In genomic region chr22:45211848-45212247, GRCh38 we compare ENCODE assay signal across 11 cellular contexts. TPM values are rescaled to one million over a fixed set of nuclear protein-coding genes. Genes with fewer than 3 reads are reported as not detected.
DNase-seq lines count a peak whose midpoint lies in the region; ATAC-seq and TF ChIP-seq lines count a peak whose summit lies in the region.
"Had no signal": no experiment of that assay in that cellular context is flagged by ENCODE, and none has a peak within 500 bp of the region (broad histone marks: within the 10 kb centered on the region; RNA-seq: fewer than 3 reads in every experiment).

No MANE protein-coding gene starts in this region.

- TF ChIP-seq CTCF in RWPE2 (IDR thresholded peaks at IDR 0.05; ENCODE audit: poor library complexity, severe bottlenecking): no peak
- TF ChIP-seq CTCF in esophagus squamous epithelium (IDR thresholded peaks at IDR 0.05): no peak
- TF ChIP-seq CTCF in osteocyte (IDR thresholded peaks at IDR 0.05): no peak

- H3K4me1 Mint-ChIP-seq in osteocyte (ENCODE audit: unreplicated experiment): peaks cover 61% of the 10 kb centered on the region
- no peaks in the 10 kb centered on the region for H3K4me1 Mint-ChIP-seq in activated CD4-positive, alpha-beta T cell treated with anti-CD3 and anti-CD28 coated beads, Interleukin-2, amount 10 ng/mL, durations not matched to agents 7 days and 5 days

- H3K27ac ChIP-seq in ACC112 (ENCODE audit: low read depth, low read length) (peak overlapping the region; percentile 74), RWPE2 (ENCODE audit: poor library complexity, severe bottlenecking) (peak overlapping the region; percentile 47), esophagus squamous epithelium (peak overlapping the region; percentile 60 to 84 (median 76))
- H3K27ac ChIP-seq: C4-2B had no signal

- H3K79me2 ChIP-seq in ACC112 (ENCODE audit: control insufficient read depth, insufficient read depth, low read length, unreplicated experiment): peaks cover 13% of the 10 kb centered on the region

- ATAC-seq in RWPE2 (ENCODE audit: low read depth) (no peak), HG03521 (IDR thresholded peaks at IDR 0.05; ENCODE audit: unreplicated experiment) (no peak), HG02623 (IDR thresholded peaks at IDR 0.05; ENCODE audit: unreplicated experiment) (no peak)
- ATAC-seq: activated CD4-positive, CD25-positive, alpha-beta regulatory T cell treated with anti-CD3 and anti-CD28 coated beads, Interleukin-2, amount 50 U/mL, for 24 hours had no signal

- CTCF ChIA-PET in activated CD4-positive, alpha-beta T cell treated with anti-CD3 and anti-CD28 coated beads, Interleukin-2, amount 10 ng/mL, durations not matched to agents 7 days and 5 days (lab: Charles Lee): no interaction called here

- DNase-seq in RWPE2 (ENCODE audit: low spot score) (peak; percentile 29), esophagus squamous epithelium (lab: John Stamatoyannopoulos, UW) (no peak), osteocyte (ENCODE audit: extremely low spot score, unreplicated experiment) (no peak), erythroblast (lab: John Stamatoyannopoulos, UW) (no peak)
- DNase-seq in activated CD4-positive, alpha-beta T cell treated with anti-CD3 and anti-CD28 coated beads, Interleukin-2, amount 10 ng/mL, durations not matched to agents 7 days and 5 days: no peak
- DNase-seq: stimulated activated CD4-positive, alpha-beta T cell treated with anti-CD3 and anti-CD28 coated beads, Interleukin-4, amount 100 ng/mL, for 24 hours had no signal

- no peaks in the 10 kb centered on the region for H3K9me3 ChIP-seq in RWPE2 (ENCODE audit: severe bottlenecking)
- no peaks in the 10 kb centered on the region for H3K9me3 ChIP-seq in esophagus squamous epithelium

- peaks cover 3% of the 10 kb centered on the region for H3K36me3 Mint-ChIP-seq in osteocyte (ENCODE audit: unreplicated experiment)
- H3K36me3 Mint-ChIP-seq in activated CD4-positive, alpha-beta T cell treated with anti-CD3 and anti-CD28 coated beads, Interleukin-2, amount 10 ng/mL, durations not matched to agents 7 days and 5 days (ENCODE audit: low read depth): no peaks in the 10 kb centered on the region

- H3K27me3 ChIP-seq in ACC112 (ENCODE audit: insufficient read depth, low read length) (no peaks in the 10 kb centered on the region), RWPE2 (ENCODE audit: insufficient read depth, poor library complexity, severe bottlenecking) (no peaks in the 10 kb centered on the region), esophagus squamous epithelium (no peaks in the 10 kb centered on the region)

- H3K36me3 ChIP-seq in ACC112 (ENCODE audit: insufficient read depth, low read length) (no peaks in the 10 kb centered on the region), RWPE2 (ENCODE audit: low read depth) (peaks cover 24% of the 10 kb centered on the region), esophagus squamous epithelium (peaks cover 0 to 25% (median 0%) of the 10 kb centered on the region in 3 donors)

- peak overlapping the region; percentile 38 for H2AFZ ChIP-seq in ACC112 (ENCODE audit: low read length, unreplicated experiment)

- intact Hi-C loops in esophagus squamous epithelium (cut with DNase I): no loop called here

- 76 to 83% methylated on average over 1 to 13 of the region's 18 CpGs for WGBS in esophagus squamous epithelium, 2 donors

- H3K9me3 Mint-ChIP-seq in osteocyte (ENCODE audit: unreplicated experiment): no peaks in the 10 kb centered on the region
- H3K9me3 Mint-ChIP-seq in activated CD4-positive, alpha-beta T cell treated with anti-CD3 and anti-CD28 coated beads, Interleukin-2, amount 10 ng/mL, durations not matched to agents 7 days and 5 days: no peaks in the 10 kb centered on the region

- peak overlapping the region; percentile 64 for H3K4me3 Mint-ChIP-seq in osteocyte (ENCODE audit: unreplicated experiment)
- no peak overlapping the region for H3K4me3 Mint-ChIP-seq in activated CD4-positive, alpha-beta T cell treated with anti-CD3 and anti-CD28 coated beads, Interleukin-2, amount 10 ng/mL, durations not matched to agents 7 days and 5 days

- peak overlapping the region; percentile 91 for H3K27ac Mint-ChIP-seq in osteocyte (ENCODE audit: unreplicated experiment)
- no peak overlapping the region for H3K27ac Mint-ChIP-seq in activated CD4-positive, alpha-beta T cell treated with anti-CD3 and anti-CD28 coated beads, Interleukin-2, amount 10 ng/mL, durations not matched to agents 7 days and 5 days

- peak overlapping the region; percentile 80 for H3K4me3 ChIP-seq in ACC112 (ENCODE audit: low read depth, low read length)
- H3K4me3 ChIP-seq in RWPE2 (ENCODE audit: severe bottlenecking): no peak overlapping the region
- peak overlapping the region; percentile 6 to 54 (median 36) for H3K4me3 ChIP-seq in esophagus squamous epithelium

- TF ChIP-seq POLR2A in esophagus squamous epithelium (IDR thresholded peaks at IDR 0.05) (no peak), erythroblast (IDR thresholded peaks at IDR 0.05; ENCODE audit: low read length) (no peak)

- peaks cover 32% of the 10 kb centered on the region for H3K4me1 ChIP-seq in ACC112 (ENCODE audit: control insufficient read depth, insufficient read depth, low read length, unreplicated experiment)
- peaks cover 8% of the 10 kb centered on the region for H3K4me1 ChIP-seq in RWPE2 (ENCODE audit: insufficient read depth, poor library complexity, severe bottlenecking)
- H3K4me1 ChIP-seq in esophagus squamous epithelium: peaks cover 24 to 76% (median 45%) of the 10 kb centered on the region in 3 donors

- no peaks in the 10 kb centered on the region for H3K27me3 Mint-ChIP-seq in osteocyte (ENCODE audit: unreplicated experiment)
- H3K27me3 Mint-ChIP-seq in activated CD4-positive, alpha-beta T cell treated with anti-CD3 and anti-CD28 coated beads, Interleukin-2, amount 10 ng/mL, durations not matched to agents 7 days and 5 days: no peaks in the 10 kb centered on the region

- POLR2A ChIA-PET in activated CD4-positive, alpha-beta T cell treated with anti-CD3 and anti-CD28 coated beads, Interleukin-2, amount 10 ng/mL, durations not matched to agents 7 days and 5 days (lab: Charles Lee): no interaction called here

RNA-seq across cellular contexts. Expression of gene KIAA0930, which starts 28.8 kb away (rescaled TPM):
- total RNA-seq in esophagus squamous epithelium: 10 to 100 TPM; 33.1 to 40.2 (median 38.1) TPM
- 53.1 and 64.7 TPM in 2 replicates for total RNA-seq in osteocyte
- 10 to 100 TPM; 13.3 to 17.8 TPM for total RNA-seq in activated CD4-positive, alpha-beta T cell treated with anti-CD3 and anti-CD28 coated beads, Interleukin-2, amount 10 ng/mL, durations not matched to agents 7 days and 5 days

RNA-seq across cellular contexts. Expression of gene NUP50, which starts 48.1 kb away (rescaled TPM):
- total RNA-seq in esophagus squamous epithelium: 10 to 100 TPM; 53.7 to 96.4 (median 59.9) TPM
- total RNA-seq in osteocyte: 44.1 and 48.3 TPM in 2 replicates
- 100 to 1,000 TPM; 180 to 183 TPM for total RNA-seq in activated CD4-positive, alpha-beta T cell treated with anti-CD3 and anti-CD28 coated beads, Interleukin-2, amount 10 ng/mL, durations not matched to agents 7 days and 5 days
